ENCODE assay signal across 9 cellular contexts in genomic region chr7:2353113-2353512, GRCh38. TPM values are rescaled to one million over a fixed set of nuclear protein-coding genes. Genes with fewer than 3 reads are reported as not detected.
DNase-seq lines count a peak whose midpoint lies in the region; ATAC-seq and TF ChIP-seq lines count a peak whose summit lies in the region.
"Had no signal": no experiment of that assay in that cellular context is flagged by ENCODE, and none has a peak within 500 bp of the region (broad histone marks: within the 10 kb centered on the region; RNA-seq: fewer than 3 reads in every experiment).

No MANE protein-coding gene starts in this region.

- peaks cover 19% of the 10 kb centered on the region for H3K4me1 Mint-ChIP-seq in activated naive CD4-positive, alpha-beta T cell treated with anti-CD3 and anti-CD28 coated beads, Interleukin-2, amount 50 U/mL, for 24 hours
- peaks cover 35% of the 10 kb centered on the region for H3K4me1 Mint-ChIP-seq in activated naive CD8-positive, alpha-beta T cell treated with anti-CD3 and anti-CD28 coated beads, Interleukin-2, amount 50 U/mL, for 24 hours

- peak overlapping the region; percentile 100 for H3K27ac Mint-ChIP-seq in activated naive CD4-positive, alpha-beta T cell treated with anti-CD3 and anti-CD28 coated beads, Interleukin-2, amount 50 U/mL, for 24 hours
- peak overlapping the region; percentile 100 for H3K27ac Mint-ChIP-seq in activated naive CD8-positive, alpha-beta T cell treated with anti-CD3 and anti-CD28 coated beads, Interleukin-2, amount 50 U/mL, for 24 hours

- ATAC-seq in activated naive CD8-positive, alpha-beta T cell treated with anti-CD3 and anti-CD28 coated beads, Interleukin-2, amount 50 U/mL, for 24 hours: no peak
- no peak for ATAC-seq in GM21423 (IDR thresholded peaks at IDR 0.05; ENCODE audit: unreplicated experiment)

- DNase-seq in activated naive CD4-positive, alpha-beta T cell treated with Interleukin-2 at 50 U/mL for 16 hours: no peak
- DNase-seq in activated naive CD8-positive, alpha-beta T cell treated with anti-CD3 and anti-CD28 coated beads, Interleukin-2, amount 50 U/mL, for 24 hours: no peak
- DNase-seq in tibial artery (no peak), AG08395 (ENCODE audit: low spot score) (no peak), anterior cingulate cortex (lab: John Stamatoyannopoulos, UW) (no peak)
- DNase-seq: NCI-H524 treated with DMSO at 0.1 percent for 48 hours had no signal

- WGBS in liver: 98% methylated on average over 11 of the region's 11 CpGs

- H3K4me3 ChIP-seq in liver (ENCODE audit: low read depth in 1 of 3, low read length in 3 of 3): peak overlapping the region; percentile 79 to 99 (median 80)
- peak overlapping the region; percentile 94 to 99 for H3K4me3 ChIP-seq in tibial artery

- no peaks in the 10 kb centered on the region for H3K27me3 Mint-ChIP-seq in activated naive CD4-positive, alpha-beta T cell treated with anti-CD3 and anti-CD28 coated beads, Interleukin-2, amount 50 U/mL, for 24 hours
- peaks cover 3% of the 10 kb centered on the region for H3K27me3 Mint-ChIP-seq in activated naive CD8-positive, alpha-beta T cell treated with anti-CD3 and anti-CD28 coated beads, Interleukin-2, amount 50 U/mL, for 24 hours

- TF ChIP-seq RAD21 in liver (IDR thresholded peaks at IDR 0.05): no peak

- H3K9me3 ChIP-seq in liver (ENCODE audit: control insufficient read depth in 4 of 4, low read length in 3 of 4): no peaks in the 10 kb centered on the region
- H3K9me3 ChIP-seq in tibial artery: no peaks in the 10 kb centered on the region

- intact Hi-C loops in tibial artery (cut with DNase I; ENCODE audit: low total_unique reads): loop anchor here (5.0 kb wide), 2 partner anchors 41 to 111 kb away; partner anchors contain the start of genes MRM2, NUDT1 and SNX8

- H3K27ac ChIP-seq in liver (ENCODE audit: low read depth in 1 of 2, low read length in 2 of 2) (no peak overlapping the region), tibial artery (peak overlapping the region in 1 of 2 donors; percentile 99)

- peak overlapping the region; percentile 95 for H3K4me3 Mint-ChIP-seq in activated naive CD4-positive, alpha-beta T cell treated with anti-CD3 and anti-CD28 coated beads, Interleukin-2, amount 50 U/mL, for 24 hours
- H3K4me3 Mint-ChIP-seq in activated naive CD8-positive, alpha-beta T cell treated with anti-CD3 and anti-CD28 coated beads, Interleukin-2, amount 50 U/mL, for 24 hours: peak overlapping the region; percentile 89

- TF ChIP-seq CTCF in liver (IDR thresholded peaks at IDR 0.05; ENCODE audit: low read depth, low read length, missing input control): no peak
- no peak for TF ChIP-seq CTCF in tibial artery (IDR thresholded peaks at IDR 0.05)

- H3K36me3 ChIP-seq in liver (ENCODE audit: control insufficient read depth in 4 of 4, insufficient read depth in 3 of 4, low read depth in 1 of 4, low read length in 3 of 4) (peaks cover 0 to 3% (median 1%) of the 10 kb centered on the region in 4 donors), tibial artery (no peaks in the 10 kb centered on the region)

- H3K4me1 ChIP-seq in liver (ENCODE audit: control insufficient read depth in 4 of 4, insufficient read depth in 4 of 4, low read length in 3 of 4) (peaks cover 11 to 27% (median 20%) of the 10 kb centered on the region in 4 donors), tibial artery (peaks cover 0 to 36% (median 29%) of the 10 kb centered on the region in 4 donors)

- H3K36me3 Mint-ChIP-seq in activated naive CD4-positive, alpha-beta T cell treated with anti-CD3 and anti-CD28 coated beads, Interleukin-2, amount 50 U/mL, for 24 hours: peaks cover 7% of the 10 kb centered on the region
- H3K36me3 Mint-ChIP-seq in activated naive CD8-positive, alpha-beta T cell treated with anti-CD3 and anti-CD28 coated beads, Interleukin-2, amount 50 U/mL, for 24 hours (ENCODE audit: low read depth): peaks cover 27% of the 10 kb centered on the region

- H3K9me3 Mint-ChIP-seq in activated naive CD4-positive, alpha-beta T cell treated with anti-CD3 and anti-CD28 coated beads, Interleukin-2, amount 50 U/mL, for 24 hours: no peaks in the 10 kb centered on the region
- no peaks in the 10 kb centered on the region for H3K9me3 Mint-ChIP-seq in activated naive CD8-positive, alpha-beta T cell treated with anti-CD3 and anti-CD28 coated beads, Interleukin-2, amount 50 U/mL, for 24 hours

- H3K27me3 ChIP-seq in liver (ENCODE audit: control insufficient read depth in 4 of 4, insufficient read depth in 4 of 4, low read length in 3 of 4) (no peaks in the 10 kb centered on the region), tibial artery (no peaks in the 10 kb centered on the region)

- no peak overlapping the region for H3K9ac ChIP-seq in liver (ENCODE audit: low read depth in 1 of 2, low read length in 2 of 2)

TF ChIP-seq in liver, 16 proteins besides CTCF, POLR2A, EP300 and RAD21:
- TF ChIP-seq RXRA (IDR thresholded peaks at IDR 0.05): no peak
- TF ChIP-seq TAF1 (conservative IDR thresholded peaks at IDR 0.05): no peak
- TF ChIP-seq JUND (IDR thresholded peaks at IDR 0.05): no peak
- TF ChIP-seq, protein P1, sequence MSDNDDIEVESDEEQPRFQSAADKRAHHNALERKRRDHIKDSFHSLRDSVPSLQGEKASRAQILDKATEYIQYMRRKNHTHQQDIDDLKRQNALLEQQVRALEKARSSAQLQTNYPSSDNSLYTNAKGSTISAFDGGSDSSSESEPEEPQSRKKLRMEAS (IDR thresholded peaks at IDR 0.05): no peak
- TF ChIP-seq HNF4G (IDR thresholded peaks at IDR 0.05): no peak
- TF ChIP-seq SP1 (IDR thresholded peaks at IDR 0.05): no peak
- no peak for TF ChIP-seq FOXA2 (IDR thresholded peaks at IDR 0.05)
- TF ChIP-seq GABPA (IDR thresholded peaks at IDR 0.05 in 1 of 2, conservative IDR thresholded peaks at IDR 0.05 in 1 of 2): no peak
- TF ChIP-seq FOXA1 (IDR thresholded peaks at IDR 0.05): no peak
- TF ChIP-seq ZBTB33 (IDR thresholded peaks at IDR 0.05): no peak
- TF ChIP-seq HNF4A (conservative IDR thresholded peaks at IDR 0.05): no peak
- no peak for TF ChIP-seq EGR1 (IDR thresholded peaks at IDR 0.05; ENCODE audit: low read depth in 2 of 2)
- no peak for TF ChIP-seq NR2F2 (IDR thresholded peaks at IDR 0.05)
- no peak for TF ChIP-seq REST (IDR thresholded peaks at IDR 0.05)
- TF ChIP-seq ATF3 (IDR thresholded peaks at IDR 0.05): no peak
- TF ChIP-seq YY1 (IDR thresholded peaks at IDR 0.05): no peak

RNA-seq across cellular contexts. Expression of gene EIF3B, which starts 1.5 kb away (rescaled TPM):
- 10 to 100 TPM; 63.3 to 98.8 TPM for total RNA-seq in liver
- polyA plus RNA-seq in liver: 10 to 100 TPM; 27.4 to 58.3 TPM

RNA-seq across cellular contexts. Expression of gene SNX8, which starts 38.9 kb away (rescaled TPM):
- 10 to 100 TPM; 10.7 to 20.8 TPM for total RNA-seq in liver
- polyA plus RNA-seq in liver: 10 to 100 TPM in 1 of 2 donors, 1 to 10 TPM in 1; 8.7 to 19.0 TPM

RNA-seq across cellular contexts. Expression of gene CHST12, which starts 50.3 kb away (rescaled TPM):
- 1 to 10 TPM; 3.2 to 5.9 TPM for total RNA-seq in liver
- 10 to 100 TPM in 1 of 2 donors, 1 to 10 TPM in 1; 4.5 to 11.9 TPM for polyA plus RNA-seq in liver
